Comparison of ENCODE assay signal across 1 cellular context in the genomic region with DNA sequence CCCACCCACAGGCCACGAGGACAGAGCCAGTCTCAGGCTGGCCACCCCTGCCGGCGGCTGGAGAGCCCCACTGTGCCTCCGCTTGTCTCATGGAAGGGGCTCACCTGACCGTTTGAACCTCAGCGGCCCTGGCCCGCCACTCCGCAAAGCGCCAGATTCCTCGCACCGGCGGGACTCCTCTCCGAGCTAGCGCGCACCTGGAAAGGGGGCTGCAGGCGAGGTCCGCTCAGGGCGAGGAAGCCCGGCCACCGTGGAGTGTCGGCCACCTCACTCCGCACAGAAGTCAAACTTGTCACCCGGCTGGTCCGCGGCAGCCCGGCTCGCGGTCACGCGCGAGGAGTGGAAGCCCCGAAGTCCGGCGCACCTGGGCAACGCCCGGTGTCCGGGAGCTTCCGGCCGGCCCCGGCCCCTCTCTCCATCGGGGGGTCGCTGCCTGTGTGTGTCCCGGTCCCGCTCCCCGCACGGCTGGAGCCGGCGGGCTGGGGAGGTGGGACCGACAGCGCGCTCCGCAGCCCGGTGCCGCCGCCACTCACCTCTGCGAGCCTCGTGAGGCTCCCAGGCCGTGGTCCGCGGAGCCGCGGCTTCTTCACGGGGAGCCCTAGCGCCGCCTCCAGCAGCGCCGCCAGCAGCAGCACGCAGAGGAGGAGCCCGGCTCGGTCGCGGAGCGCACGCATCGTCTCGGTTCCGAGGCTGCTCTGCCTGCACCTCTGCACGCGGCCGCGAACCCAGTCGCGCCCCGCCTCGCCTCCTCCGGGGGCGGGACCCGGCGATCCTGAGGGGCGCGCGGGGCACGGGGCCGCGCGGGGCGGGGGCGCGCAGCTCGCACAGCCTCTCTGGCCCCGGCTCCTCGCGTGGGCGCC.
TF ChIP-seq lines count a peak whose summit lies in the region.

A gene (minus strand): TSS at position 697 of the 860 bp plus-strand sequence. CDS start 23 bp downstream, at position 674.

TF ChIP-seq in K562, 482 proteins besides CTCF, POLR2A, EP300 and RAD21 (continued from another document):
- TF ChIP-seq, protein P1, sequence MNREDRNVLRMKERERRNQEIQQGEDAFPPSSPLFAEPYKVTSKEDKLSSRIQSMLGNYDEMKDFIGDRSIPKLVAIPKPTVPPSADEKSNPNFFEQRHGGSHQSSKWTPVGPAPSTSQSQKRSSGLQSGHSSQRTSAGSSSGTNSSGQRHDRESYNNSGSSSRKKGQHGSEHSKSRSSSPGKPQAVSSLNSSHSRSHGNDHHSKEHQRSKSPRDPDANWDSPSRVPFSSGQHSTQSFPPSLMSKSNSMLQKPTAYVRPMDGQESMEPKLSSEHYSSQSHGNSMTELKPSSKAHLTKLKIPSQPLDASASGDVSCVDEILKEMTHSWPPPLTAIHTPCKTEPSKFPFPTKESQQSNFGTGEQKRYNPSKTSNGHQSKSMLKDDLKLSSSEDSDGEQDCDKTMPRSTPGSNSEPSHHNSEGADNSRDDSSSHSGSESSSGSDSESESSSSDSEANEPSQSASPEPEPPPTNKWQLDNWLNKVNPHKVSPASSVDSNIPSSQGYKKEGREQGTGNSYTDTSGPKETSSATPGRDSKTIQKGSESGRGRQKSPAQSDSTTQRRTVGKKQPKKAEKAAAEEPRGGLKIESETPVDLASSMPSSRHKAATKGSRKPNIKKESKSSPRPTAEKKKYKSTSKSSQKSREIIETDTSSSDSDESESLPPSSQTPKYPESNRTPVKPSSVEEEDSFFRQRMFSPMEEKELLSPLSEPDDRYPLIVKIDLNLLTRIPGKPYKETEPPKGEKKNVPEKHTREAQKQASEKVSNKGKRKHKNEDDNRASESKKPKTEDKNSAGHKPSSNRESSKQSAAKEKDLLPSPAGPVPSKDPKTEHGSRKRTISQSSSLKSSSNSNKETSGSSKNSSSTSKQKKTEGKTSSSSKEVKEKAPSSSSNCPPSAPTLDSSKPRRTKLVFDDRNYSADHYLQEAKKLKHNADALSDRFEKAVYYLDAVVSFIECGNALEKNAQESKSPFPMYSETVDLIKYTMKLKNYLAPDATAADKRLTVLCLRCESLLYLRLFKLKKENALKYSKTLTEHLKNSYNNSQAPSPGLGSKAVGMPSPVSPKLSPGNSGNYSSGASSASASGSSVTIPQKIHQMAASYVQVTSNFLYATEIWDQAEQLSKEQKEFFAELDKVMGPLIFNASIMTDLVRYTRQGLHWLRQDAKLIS (CRISPR knock-in tag; IDR thresholded peaks at IDR 0.05) = no peak
- no peak for TF ChIP-seq MAFF (IDR thresholded peaks at IDR 0.05; ENCODE audit: low read length)
- TF ChIP-seq ZNF785 (CRISPR knock-in tag; IDR thresholded peaks at IDR 0.05) = no peak
- no peak for TF ChIP-seq ZNF184 (CRISPR knock-in tag; IDR thresholded peaks at IDR 0.05)
- no peak for TF ChIP-seq SIRT6 (IDR thresholded peaks at IDR 0.05; ENCODE audit: low read depth, low read length)
- TF ChIP-seq EWSR1 (IDR thresholded peaks at IDR 0.05; ENCODE audit: borderline replicate concordance, low read depth, partially characterized antibody) = no peak
- TF ChIP-seq, protein P2, sequence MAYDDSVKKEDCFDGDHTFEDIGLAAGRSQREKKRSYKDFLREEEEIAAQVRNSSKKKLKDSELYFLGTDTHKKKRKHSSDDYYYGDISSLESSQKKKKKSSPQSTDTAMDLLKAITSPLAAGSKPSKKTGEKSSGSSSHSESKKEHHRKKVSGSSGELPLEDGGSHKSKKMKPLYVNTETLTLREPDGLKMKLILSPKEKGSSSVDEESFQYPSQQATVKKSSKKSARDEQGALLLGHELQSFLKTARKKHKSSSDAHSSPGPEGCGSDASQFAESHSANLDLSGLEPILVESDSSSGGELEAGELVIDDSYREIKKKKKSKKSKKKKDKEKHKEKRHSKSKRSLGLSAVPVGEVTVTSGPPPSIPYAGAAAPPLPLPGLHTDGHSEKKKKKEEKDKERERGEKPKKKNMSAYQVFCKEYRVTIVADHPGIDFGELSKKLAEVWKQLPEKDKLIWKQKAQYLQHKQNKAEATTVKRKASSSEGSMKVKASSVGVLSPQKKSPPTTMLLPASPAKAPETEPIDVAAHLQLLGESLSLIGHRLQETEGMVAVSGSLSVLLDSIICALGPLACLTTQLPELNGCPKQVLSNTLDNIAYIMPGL (CRISPR knock-in tag; IDR thresholded peaks at IDR 0.05) = no peak
- TF ChIP-seq, protein P3, sequence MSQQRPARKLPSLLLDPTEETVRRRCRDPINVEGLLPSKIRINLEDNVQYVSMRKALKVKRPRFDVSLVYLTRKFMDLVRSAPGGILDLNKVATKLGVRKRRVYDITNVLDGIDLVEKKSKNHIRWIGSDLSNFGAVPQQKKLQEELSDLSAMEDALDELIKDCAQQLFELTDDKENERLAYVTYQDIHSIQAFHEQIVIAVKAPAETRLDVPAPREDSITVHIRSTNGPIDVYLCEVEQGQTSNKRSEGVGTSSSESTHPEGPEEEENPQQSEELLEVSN (IDR thresholded peaks at IDR 0.05; ENCODE audit: borderline replicate concordance in 1 of 2, extremely low read depth in 1 of 2, insufficient read depth in 1 of 2, insufficient read length in 1 of 2, low read depth in 1 of 2, low read length in 1 of 2, poor library complexity in 1 of 2, severe bottlenecking in 1 of 2) = peak in 1 of 2 experiments; percentile 78
- TF ChIP-seq TAF1 (IDR thresholded peaks at IDR 0.05; ENCODE audit: control insufficient read depth, extremely low read depth, insufficient read depth, low read length, severe bottlenecking) = no peak
- TF ChIP-seq NR2F6 (CRISPR knock-in tag; IDR thresholded peaks at IDR 0.05) = no peak
- TF ChIP-seq CXXC5 (CRISPR knock-in tag; IDR thresholded peaks at IDR 0.05) = peak; percentile 24; the same call in 1 of the 2 replicates
